Comparison of ENCODE assay signal across 8 cellular contexts in the genomic region with DNA sequence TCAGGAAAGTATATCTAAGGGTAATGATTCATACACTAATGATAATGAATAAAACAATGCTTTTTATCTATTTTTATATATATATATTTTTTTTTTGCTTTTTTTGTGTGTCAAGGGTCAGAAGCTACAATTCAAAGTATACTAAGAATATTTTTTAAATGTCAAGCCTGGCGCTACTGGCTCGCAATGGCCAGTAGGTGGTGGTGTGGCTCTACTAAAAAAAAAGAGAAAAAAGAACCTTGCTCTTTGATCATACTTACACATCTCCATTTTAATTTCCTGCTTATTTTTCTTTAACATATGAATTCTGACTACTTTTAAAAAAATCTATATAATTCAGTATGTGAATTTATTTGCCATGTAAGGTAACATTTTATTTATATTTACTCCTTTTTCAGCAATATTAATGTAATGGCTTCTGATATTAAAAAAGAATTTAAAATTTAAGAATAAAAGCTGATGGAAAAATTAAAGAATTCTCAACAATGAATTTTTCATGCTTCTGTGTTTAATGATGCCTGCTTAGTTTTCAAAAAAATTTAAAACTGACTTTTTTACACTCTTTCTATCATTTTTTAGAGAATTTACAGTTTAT.
A peak's percentile ranks its signal among the peaks of the same experiment; 100 is the strongest.
DNase-seq lines count a peak whose midpoint lies in the region; ATAC-seq and TF ChIP-seq lines count a peak whose summit lies in the region.

No MANE protein-coding gene starts in this region.

- ATAC-seq in HG02610 (IDR thresholded peaks at IDR 0.05; ENCODE audit: unreplicated experiment) (peak; percentile 76), sciatic nerve (peak; percentile 66)

- DNase-seq in AG08395 (ENCODE audit: low spot score) (peak; percentile 51), GM04504 (ENCODE audit: low read depth) (peak; percentile 38), NCI-H1092 (lab: John Stamatoyannopoulos, UW) (peak; percentile 19), glomerular visceral epithelial cell (ENCODE audit: extremely low spot score) (peak; percentile 70), sciatic nerve (ENCODE audit: low spot score) (no peak), activated gamma-delta T cell (lab: John Stamatoyannopoulos, UW) (no peak)

- TF ChIP-seq CTCF in WI38 (IDR thresholded peaks at IDR 0.05; ENCODE audit: low read depth, low read length), result peak; percentile 42; the same call in 1 of the 2 replicates

- no peak overlapping the region for H3K4me3 ChIP-seq in WI38 (ENCODE audit: low read depth, low read length)

- intact Hi-C loops in sciatic nerve (cut with DNase I), result no loop called here

Comparison
In these comparisons a context has a peak if more than half of its experiments do, and no peak if none do; other contexts are left out.
1. DNase-seq: peak in AG08395 (single experiment), GM04504 (single experiment), NCI-H1092 (single experiment) and glomerular visceral epithelial cell (single experiment); none in sciatic nerve (single experiment) and activated gamma-delta T cell (single experiment).